ENCODE assay signal across 16 cellular contexts in the genomic region with DNA sequence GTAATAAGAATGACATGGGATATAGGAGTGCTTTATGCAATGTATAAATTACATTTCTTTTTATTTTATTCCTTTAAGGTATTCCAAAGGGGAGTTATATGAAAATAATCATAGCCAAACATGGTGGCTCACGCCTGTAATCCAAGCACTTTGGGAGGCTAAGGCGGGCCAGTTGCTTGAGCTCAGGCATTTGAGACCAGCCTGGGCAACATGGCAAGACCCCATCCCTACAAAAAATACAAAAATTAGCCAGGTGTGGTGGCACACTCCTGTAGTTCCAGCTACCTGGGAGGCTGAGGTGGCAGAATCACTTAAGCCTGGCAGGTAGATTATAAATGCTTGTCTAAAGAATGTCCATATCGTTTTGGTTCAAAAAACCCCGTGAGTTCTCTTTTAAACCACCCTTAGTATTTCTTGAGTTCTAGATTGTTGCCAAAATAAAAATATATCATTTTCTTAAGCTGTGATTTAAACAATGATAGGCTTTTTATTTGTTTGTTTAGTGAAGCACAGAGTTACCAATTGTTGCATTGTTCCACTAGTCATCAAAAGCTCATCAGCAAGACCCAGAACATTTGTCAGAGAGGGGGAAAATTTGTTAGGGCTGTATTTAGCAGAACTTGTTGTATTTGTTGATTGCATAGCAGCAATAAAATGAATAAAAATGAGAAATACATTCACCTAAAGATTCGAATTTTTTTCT.
"Had no signal": no experiment of that assay in that cellular context is flagged by ENCODE, and none has a peak within 500 bp of the region (broad histone marks: within the 10 kb centered on the region; RNA-seq: fewer than 3 reads in every experiment).

No MANE protein-coding gene starts in this region.

- H3K4me3 ChIP-seq: body of pancreas, hepatocyte, skin epidermis, transverse colon, vagina had no signal

- H3K27me3 ChIP-seq: body of pancreas, hepatocyte, transverse colon, vagina had no signal

- H3K27ac ChIP-seq: body of pancreas, hepatocyte, skin epidermis, transverse colon, vagina had no signal

- H3K9me3 ChIP-seq: body of pancreas, transverse colon, vagina had no signal

- H3K4me2 ChIP-seq: hepatocyte had no signal

- H2AFZ ChIP-seq: hepatocyte had no signal

- H3K79me2 ChIP-seq: hepatocyte had no signal

- H3K36me3 ChIP-seq: transverse colon, vagina had no signal

- H3K4me1 ChIP-seq: body of pancreas, transverse colon, vagina had no signal

- DNase-seq: activated CD4-positive, alpha-beta T cell treated with anti-CD3 and anti-CD28 coated beads, Interleukin-2, amount 50 U/mL, for 1 hour; activated CD8-positive, alpha-beta memory T cell treated with anti-CD3 and anti-CD28 coated beads for 24 hours; activated gamma-delta T cell treated with Interleukin-2 at 50 U/mL for 16 hours; amniotic stem cell; body of pancreas; effector CD8-positive, alpha-beta T cell; islet precursor cell; natural killer cell; posterior cingulate gyrus; stimulated activated CD4-positive, alpha-beta T cell treated with anti-CD3 and anti-CD28 coated beads, Interleukin-4, amount 100 ng/mL, for 24 hours; stimulated activated naive CD8-positive, alpha-beta T cell treated with anti-CD3 and anti-CD28 coated beads, Interleukin-15, Interleukin-2, amounts not matched to agents 100 U/mL and 50 U/mL, for 24 hours; transverse colon had no signal

- ATAC-seq: activated CD4-positive, CD25-positive, alpha-beta regulatory T cell treated with anti-CD3 and anti-CD28 coated beads, Interleukin-2, amount 50 U/mL, for 24 hours; body of pancreas; natural killer cell had no signal
